Comparison of ENCODE assay signal across 2 cellular contexts in genomic region chr1:7300893-7301292, GRCh38.
A peak's percentile ranks its signal among the peaks of the same experiment; 100 is the strongest.
TF ChIP-seq lines count a peak whose summit lies in the region.

No MANE protein-coding gene starts in this region.

TF ChIP-seq in IMR-90, 13 proteins besides CTCF, POLR2A, EP300 and RAD21 (continued from another document):
- TF ChIP-seq BHLHE40 (IDR thresholded peaks at IDR 0.05; ENCODE audit: low read depth, low read length) (0 out of 2 replicates have a peak, but pooled peaks have one; percentile 64), CHD1 (IDR thresholded peaks at IDR 0.05; ENCODE audit: low read depth, low read length) (no peak), USF2 (IDR thresholded peaks at IDR 0.05; ENCODE audit: low read depth, low read length) (no peak), ELK1 (IDR thresholded peaks at IDR 0.05; ENCODE audit: borderline replicate concordance, low read depth, low read length) (no peak), CEBPB (IDR thresholded peaks at IDR 0.05; ENCODE audit: low read depth, low read length) (peak; percentile 38; the same call in 1 of the 2 replicates), FOS (IDR thresholded peaks at IDR 0.05; ENCODE audit: low read depth, low read length) (peak; percentile 89), SMC3 (IDR thresholded peaks at IDR 0.05; ENCODE audit: low read depth, low read length) (no peak)

TF ChIP-seq in HepG2, 621 proteins besides CTCF, POLR2A, EP300 and RAD21 (continued from another document):
- TF ChIP-seq BCL6 (CRISPR knock-in tag; IDR thresholded peaks at IDR 0.05): no peak
- no peak for TF ChIP-seq ZBTB38 (CRISPR knock-in tag; IDR thresholded peaks at IDR 0.05)
- peak; percentile 78 for TF ChIP-seq CREB1 (IDR thresholded peaks at IDR 0.05)
- TF ChIP-seq CREB1 (CRISPR knock-in tag; IDR thresholded peaks at IDR 0.05): peak; percentile 45; the same call in 1 of the 2 replicates
- no peak for TF ChIP-seq ELF1 (CRISPR knock-in tag; IDR thresholded peaks at IDR 0.05)
- peak; percentile 39; the same call in 1 of the 2 replicates for TF ChIP-seq NR2C2 (CRISPR knock-in tag; IDR thresholded peaks at IDR 0.05; ENCODE audit: borderline replicate concordance)
- TF ChIP-seq ZBTB21 (CRISPR knock-in tag; IDR thresholded peaks at IDR 0.05): peak; percentile 84
- TF ChIP-seq GABPA (IDR thresholded peaks at IDR 0.05; ENCODE audit: low read depth, low read length): no peak
- peak; percentile 50 for TF ChIP-seq GABPA (CRISPR knock-in tag; IDR thresholded peaks at IDR 0.05; ENCODE audit: low read depth)
